Comparison of ENCODE assay signal across 16 cellular contexts in genomic region chr5:138770291-138770690, GRCh38.
"Had no signal": no experiment of that assay in that cellular context is flagged by ENCODE, and none has a peak within 500 bp of the region (broad histone marks: within the 10 kb centered on the region; RNA-seq: fewer than 3 reads in every experiment).

No MANE protein-coding gene starts in this region.

- H3K27ac ChIP-seq: colonic mucosa, hepatocyte, neural progenitor cell, parathyroid adenoma, right atrium auricular region had no signal

- H3K27ac Mint-ChIP-seq: activated CD8-positive, alpha-beta memory T cell treated with anti-CD3 and anti-CD28 coated beads, Interleukin-2, amount 10 ng/mL, durations not matched to agents 7 days and 5 days; activated naive CD4-positive, alpha-beta T cell treated with anti-CD3 and anti-CD28 coated beads, Interleukin-2, amount 50 U/mL, for 72 hours; neural progenitor cell; stimulated activated naive B cell treated with anti-CD40 and anti-IgM and Interleukin-4, amounts not matched to agents 10 μg/mL and 1 μg/mL and 100 μg/mL, for 72 hours; T-helper 1 cell treated with Interleukin-12 subunit alpha and Interleukin-12 subunit beta and Interleukin-4 antibody, amounts not matched to agents 30 μg/mL and 1 μg/mL, for 36 hours had no signal

- H3K4me3 Mint-ChIP-seq: activated CD8-positive, alpha-beta memory T cell treated with anti-CD3 and anti-CD28 coated beads, Interleukin-2, amount 10 ng/mL, durations not matched to agents 7 days and 5 days; activated T-cell treated with anti-CD3 and anti-CD28 coated beads, Interleukin-2, amount 50 U/mL, for 4 hours; neural progenitor cell; stimulated activated naive B cell treated with anti-CD40 and anti-IgM and Interleukin-4, amounts not matched to agents 10 μg/mL and 1 μg/mL and 100 μg/mL, for 72 hours; T-helper 1 cell treated with Interleukin-12 subunit alpha and Interleukin-12 subunit beta and Interleukin-4 antibody, amounts not matched to agents 30 μg/mL and 1 μg/mL, for 36 hours had no signal

- H3K9me3 ChIP-seq: colonic mucosa, right atrium auricular region, upper lobe of left lung had no signal

- H3K27me3 Mint-ChIP-seq: activated CD8-positive, alpha-beta memory T cell treated with anti-CD3 and anti-CD28 coated beads, Interleukin-2, amount 10 ng/mL, durations not matched to agents 7 days and 5 days; stimulated activated naive B cell treated with anti-CD40 and anti-IgM and Interleukin-4, amounts not matched to agents 10 μg/mL and 1 μg/mL and 100 μg/mL, for 72 hours had no signal

- H3K27me3 ChIP-seq: colonic mucosa, hepatocyte, neural progenitor cell, right atrium auricular region, upper lobe of left lung had no signal

- DNase-seq: activated CD4-positive, alpha-beta T cell treated with anti-CD3 and anti-CD28 coated beads, Interleukin-2, amount 50 U/mL, for 48 hours; activated CD8-positive, alpha-beta memory T cell treated with anti-CD3 and anti-CD28 coated beads, Interleukin-2, amount 10 ng/mL, durations not matched to agents 7 days and 5 days; activated effector memory CD4-positive, alpha-beta T cell treated with anti-CD3 and anti-CD28 coated beads, Interleukin-2, amount 50 U/mL, for 16 hours; activated T-cell treated with anti-CD3 and anti-CD28 coated beads, Interleukin-2, amount 50 U/mL, for 4 hours; amniotic stem cell; colonic mucosa; effector CD8-positive, alpha-beta T cell; stimulated activated naive B cell treated with anti-CD40 and anti-IgM and Interleukin-4, amounts not matched to agents 10 μg/mL and 1 μg/mL and 100 μg/mL, for 72 hours had no signal

- H3K4me2 ChIP-seq: hepatocyte, neural progenitor cell had no signal

- H2AFZ ChIP-seq: hepatocyte, neural progenitor cell, parathyroid adenoma had no signal

- H3K36me3 ChIP-seq: colonic mucosa, neural progenitor cell, right atrium auricular region, upper lobe of left lung had no signal

- H3K9ac ChIP-seq: neural progenitor cell, parathyroid adenoma had no signal

- H3K4me3 ChIP-seq: colonic mucosa, hepatocyte, neural progenitor cell, right atrium auricular region, upper lobe of left lung had no signal

- ATAC-seq: activated CD4-positive, CD25-positive, alpha-beta regulatory T cell treated with anti-CD3 and anti-CD28 coated beads, Interleukin-2, amount 50 U/mL, for 24 hours; activated CD8-positive, alpha-beta memory T cell treated with anti-CD3 and anti-CD28 coated beads, Interleukin-2, amount 10 ng/mL, durations not matched to agents 7 days and 5 days; activated naive CD4-positive, alpha-beta T cell treated with anti-CD3 and anti-CD28 coated beads, Interleukin-2, amount 50 U/mL, for 72 hours; activated T-cell treated with anti-CD3 and anti-CD28 coated beads, Interleukin-2, amount 50 U/mL, for 4 hours; stimulated activated naive B cell treated with anti-CD40 and anti-IgM and Interleukin-4, amounts not matched to agents 10 μg/mL and 1 μg/mL and 100 μg/mL, for 72 hours had no signal

- H3K4me1 ChIP-seq: colonic mucosa had no signal

- H3K9me3 Mint-ChIP-seq: activated naive CD4-positive, alpha-beta T cell treated with anti-CD3 and anti-CD28 coated beads, Interleukin-2, amount 50 U/mL, for 72 hours; activated T-cell treated with anti-CD3 and anti-CD28 coated beads, Interleukin-2, amount 50 U/mL, for 4 hours; stimulated activated naive B cell treated with anti-CD40 and anti-IgM and Interleukin-4, amounts not matched to agents 10 μg/mL and 1 μg/mL and 100 μg/mL, for 72 hours; T-helper 1 cell treated with Interleukin-12 subunit alpha and Interleukin-12 subunit beta and Interleukin-4 antibody, amounts not matched to agents 30 μg/mL and 1 μg/mL, for 36 hours had no signal

- H3K36me3 Mint-ChIP-seq: activated CD8-positive, alpha-beta memory T cell treated with anti-CD3 and anti-CD28 coated beads, Interleukin-2, amount 10 ng/mL, durations not matched to agents 7 days and 5 days; activated naive CD4-positive, alpha-beta T cell treated with anti-CD3 and anti-CD28 coated beads, Interleukin-2, amount 50 U/mL, for 72 hours had no signal
